13 cellular contexts compared by ENCODE assay signal in the genomic region with DNA sequence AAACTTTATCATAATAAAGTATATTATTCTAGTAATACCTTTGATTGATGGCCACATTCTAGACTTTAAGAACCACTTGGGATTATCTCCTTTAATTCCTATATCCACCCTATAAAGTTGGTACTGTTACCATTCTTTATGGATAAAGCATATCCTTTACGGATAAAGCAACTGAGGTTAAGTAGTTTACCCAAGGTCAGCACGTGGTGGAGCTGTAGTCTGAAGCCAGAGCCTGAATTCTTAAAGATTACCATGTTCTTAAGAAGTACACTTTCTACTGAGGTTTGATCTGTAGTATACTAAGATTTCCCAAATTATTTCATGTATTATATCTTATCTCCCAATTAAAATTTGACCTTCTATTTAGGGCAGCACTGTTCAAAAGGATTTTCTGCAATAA. TPM values are rescaled to one million over a fixed set of nuclear protein-coding genes. Genes with fewer than 3 reads are reported as not detected.
DNase-seq lines count a peak whose midpoint lies in the region; ATAC-seq and TF ChIP-seq lines count a peak whose summit lies in the region.
"Had no signal": no experiment of that assay in that cellular context is flagged by ENCODE, and none has a peak within 500 bp of the region (broad histone marks: within the 10 kb centered on the region; RNA-seq: fewer than 3 reads in every experiment).

No MANE protein-coding gene starts in this region.

- no peaks in the 10 kb centered on the region for H3K27me3 Mint-ChIP-seq in CD4-positive, alpha-beta memory T cell
- H3K27me3 Mint-ChIP-seq: central memory CD8-positive, alpha-beta T cell had no signal

- intact Hi-C loops in CD4-positive, alpha-beta memory T cell (cut with micrococcal nuclease) = no loop called here
- intact Hi-C loops in adrenal gland (cut with DNase I) (loop anchor here in 1 of 2 donors (10.0 kb wide), 1 partner anchor 167 kb away; a partner anchor contains a TSS), thyroid gland (cut with DNase I) (loop anchor here (10.0 kb wide), 1 partner anchor 167 kb away; a partner anchor contains a TSS)

- 8 to 12% (median 9%) methylated on average over 2 of the region's 2 CpGs for WGBS in adrenal gland, 4 donors
- WGBS in thyroid gland, 2 donors = 38 to 42% methylated on average over 2 of the region's 2 CpGs
- WGBS in gastroesophageal sphincter (ENCODE audit: low coverage in 1 of 2), 2 donors = 15 to 52% methylated on average over 2 of the region's 2 CpGs

- peaks cover 40% of the 10 kb centered on the region for H3K4me1 ChIP-seq in CD4-positive, alpha-beta memory T cell (ENCODE audit: insufficient read depth, low read length)
- peaks cover 33 to 34% of the 10 kb centered on the region in 2 donors for H3K4me1 ChIP-seq in adrenal gland (replicated peaks in 1 of 2)
- peaks cover 8 to 17% of the 10 kb centered on the region in 2 donors for H3K4me1 ChIP-seq in thyroid gland
- peaks cover 0 to 29% (median 4%) of the 10 kb centered on the region in 3 donors for H3K4me1 ChIP-seq in gastroesophageal sphincter

- H3K4me1 Mint-ChIP-seq in CD4-positive, alpha-beta memory T cell = peaks cover 21 to 39% (median 30%) of the 10 kb centered on the region in 4 donors

- DNase-seq in CD4-positive, alpha-beta memory T cell = no peak
- DNase-seq in HEK293T (ENCODE audit: extremely low spot score) (no peak), adrenal gland (peak in 4 of 7 donors; percentile 30 to 63 (median 36)), midbrain (lab: John Stamatoyannopoulos, UW) (peak; percentile 34), NCI-H2196 (lab: John Stamatoyannopoulos, UW; ENCODE audit: unreplicated experiment) (no peak), thyroid gland (no peak)
- DNase-seq: activated CD4-positive, CD25-positive, alpha-beta regulatory T cell treated with anti-CD3 and anti-CD28 coated beads, Interleukin-2, amount 50 U/mL, for 72 hours; NCI-H1417 treated with DMSO at 0.1 percent for 48 hours; stimulated activated CD4-positive, alpha-beta T cell treated with anti-CD3 and anti-CD28 coated beads, Interleukin-4, amount 100 ng/mL, for 4 hours had no signal

- CTCF ChIA-PET in CD4-positive, alpha-beta memory T cell (lab: Charles Lee; ENCODE audit: partially characterized antibody) = interaction anchor here (0.7 to 5.0 kb wide), 4 partner anchors 96 to 186 kb away, joined by 3 to 118 read pairs (median 3); a partner anchor contains a TSS
- CTCF ChIA-PET in HEK293T (lab: Yijun Ruan, JAX) = no interaction called here

- no peak for TF ChIP-seq POLR2A in adrenal gland (IDR thresholded peaks at IDR 0.05)
- TF ChIP-seq POLR2A in thyroid gland (IDR thresholded peaks at IDR 0.05) = no peak
- TF ChIP-seq POLR2A in gastroesophageal sphincter (IDR thresholded peaks at IDR 0.05) = no peak

- POLR2A ChIA-PET in CD4-positive, alpha-beta memory T cell (lab: Charles Lee; ENCODE audit: partially characterized antibody) = interaction anchor here (1.1 to 5.3 kb wide), 3 partner anchors 8 to 485 kb away, joined by 3 to 217 read pairs (median 40); a partner anchor contains a TSS
- POLR2A ChIA-PET in HEK293T (lab: Yijun Ruan, JAX) = interaction anchor here (0.7 kb wide), 1 partner anchor 170 kb away, joined by 3 read pairs; no protein-coding TSS in a partner anchor

- no peak overlapping the region for H3K27ac ChIP-seq in CD4-positive, alpha-beta memory T cell (ENCODE audit: low read depth, low read length)
- H3K27ac ChIP-seq in adrenal gland (peak overlapping the region in 1 of 5 donors; percentile 99), thyroid gland (no peak overlapping the region), gastroesophageal sphincter (no peak overlapping the region)

- H3K9me3 Mint-ChIP-seq in CD4-positive, alpha-beta memory T cell = no peaks in the 10 kb centered on the region
- H3K9me3 Mint-ChIP-seq: central memory CD8-positive, alpha-beta T cell had no signal

- H3K36me3 ChIP-seq in CD4-positive, alpha-beta memory T cell (ENCODE audit: insufficient read depth, low read length) = no peaks in the 10 kb centered on the region
- H3K36me3 ChIP-seq in adrenal gland (replicated peaks in 1 of 2) = no peaks in the 10 kb centered on the region
- H3K36me3 ChIP-seq in thyroid gland = no peaks in the 10 kb centered on the region
- H3K36me3 ChIP-seq in gastroesophageal sphincter = no peaks in the 10 kb centered on the region

- peaks cover 8 to 20% of the 10 kb centered on the region in 2 donors for H3K36me3 Mint-ChIP-seq in CD4-positive, alpha-beta memory T cell

- no peak for TF ChIP-seq EP300 in gastroesophageal sphincter (IDR thresholded peaks at IDR 0.05)

- peak in 5 of 6 experiments; percentile 15 to 52 (median 46) for TF ChIP-seq CTCF in adrenal gland (IDR thresholded peaks at IDR 0.05)
- TF ChIP-seq CTCF in thyroid gland (IDR thresholded peaks at IDR 0.05) = peak in 2 of 6 experiments; percentile 8 to 22
- peak in 1 of 4 experiments; percentile 32 for TF ChIP-seq CTCF in gastroesophageal sphincter (IDR thresholded peaks at IDR 0.05)

- no peaks in the 10 kb centered on the region for H3K27me3 ChIP-seq in CD4-positive, alpha-beta memory T cell (ENCODE audit: insufficient read depth, low read length)
- no peaks in the 10 kb centered on the region for H3K27me3 ChIP-seq in adrenal gland
- no peaks in the 10 kb centered on the region for H3K27me3 ChIP-seq in thyroid gland
- H3K27me3 ChIP-seq in gastroesophageal sphincter = no peaks in the 10 kb centered on the region

- H3K4me3 Mint-ChIP-seq in CD4-positive, alpha-beta memory T cell = peak overlapping the region in 2 of 8 donors; percentile 24 to 27
- H3K4me3 Mint-ChIP-seq: central memory CD8-positive, alpha-beta T cell had no signal

- ATAC-seq in GM18520 (IDR thresholded peaks at IDR 0.05; ENCODE audit: unreplicated experiment) = no peak
- ATAC-seq in gastroesophageal sphincter = no peak

- H3K4me3 ChIP-seq in CD4-positive, alpha-beta memory T cell (ENCODE audit: low read length in 2 of 2) = no peak overlapping the region
- H3K4me3 ChIP-seq in adrenal gland (no peak overlapping the region), thyroid gland (replicated peaks in 1 of 3) (no peak overlapping the region), gastroesophageal sphincter (no peak overlapping the region)

- no peaks in the 10 kb centered on the region for H3K9me3 ChIP-seq in CD4-positive, alpha-beta memory T cell (ENCODE audit: control insufficient read depth in 1 of 2, low read length in 2 of 2)
- H3K9me3 ChIP-seq in adrenal gland (replicated peaks in 1 of 3) (no peaks in the 10 kb centered on the region), thyroid gland (no peaks in the 10 kb centered on the region), gastroesophageal sphincter (no peaks in the 10 kb centered on the region)

- peak overlapping the region in 6 of 7 donors; percentile 4 to 98 (median 58) for H3K27ac Mint-ChIP-seq in CD4-positive, alpha-beta memory T cell

TF ChIP-seq in HEK293T, 16 proteins besides CTCF, POLR2A, EP300 and RAD21:
- TF ChIP-seq L3MBTL2 (conservative IDR thresholded peaks at IDR 0.05) (peak; percentile 50; the same call in 1 of the 2 replicates), ZNF384 (IDR thresholded peaks at IDR 0.05) (no peak)

RNA-seq across cellular contexts. Expression of a gene that starts 3.0 kb away (rescaled TPM):
- 10 to 100 TPM; 73.6 to 75.1 TPM for total RNA-seq in CD4-positive, alpha-beta memory T cell
- 10 to 100 TPM; 16.9 to 53.5 TPM for polyA plus RNA-seq in CD4-positive, alpha-beta memory T cell
- total RNA-seq in adrenal gland (100 to 1,000 TPM in 4 of 8 donors, 10 to 100 TPM in 4; 51.2 to 180 (median 95.1) TPM), thyroid gland (10 to 100 TPM in 3 of 4 donors, 1 to 10 TPM in 1; 9.0 to 36.2 (median 21.8) TPM), gastroesophageal sphincter (10 to 100 TPM; 18.1 to 31.4 (median 26.7) TPM)
- 10 to 100 TPM; 24.5 to 77.9 (median 53.0) TPM for polyA plus RNA-seq in adrenal gland

RNA-seq across cellular contexts. Expression of a gene that starts 38.4 kb away (rescaled TPM):
- total RNA-seq in CD4-positive, alpha-beta memory T cell = under 1 TPM in 1 of 2 experiments, not detected in 1; 0.14 TPM
- under 1 TPM in 1 of 2 donors, not detected in 1; 0.20 TPM for polyA plus RNA-seq in CD4-positive, alpha-beta memory T cell
- total RNA-seq in adrenal gland = 1 to 10 TPM in 5 of 8 donors, under 1 TPM in 2, not detected in 1; 0.60 to 1.8 (median 1.0) TPM
- polyA plus RNA-seq in adrenal gland = 1 to 10 TPM in 2 of 3 donors, under 1 TPM in 1; 0.46 to 2.1 (median 1.4) TPM
- total RNA-seq in thyroid gland = 1 to 10 TPM; 3.5 to 5.5 (median 5.1) TPM
- total RNA-seq in gastroesophageal sphincter = 1 to 10 TPM; 1.1 to 2.3 (median 2.1) TPM
- total RNA-seq: lung microvascular endothelial cell had no signal

Comparison
In these comparisons a context has a peak if more than half of its experiments do, and no peak if none do; other contexts are left out.
1. DNase-seq: peak in adrenal gland (4 of 7) and midbrain (single experiment); none in CD4-positive, alpha-beta memory T cell (0 of 5), HEK293T (single experiment), NCI-H2196 (single experiment) and thyroid gland (0 of 2).